In the genomic region with DNA sequence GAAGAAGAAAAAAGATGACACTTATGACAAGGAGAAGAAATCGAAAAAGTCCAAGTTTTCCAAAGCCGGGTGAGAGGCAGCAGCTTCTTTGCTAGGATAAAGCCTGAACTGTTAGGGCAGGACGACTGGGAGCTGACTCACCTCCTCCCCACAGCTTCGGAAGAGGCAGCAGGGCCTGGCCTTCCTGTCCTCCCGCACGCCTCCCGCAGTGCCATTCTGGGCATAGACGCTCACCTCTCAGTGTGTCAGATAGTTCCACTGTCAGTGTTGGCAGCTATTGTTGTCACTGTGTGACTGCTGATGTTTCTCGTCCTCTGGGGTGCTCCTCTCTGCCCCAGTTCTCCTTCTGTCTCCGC, we compare ENCODE assay signal across 16 cellular contexts. TPM values are rescaled to one million over a fixed set of nuclear protein-coding genes. Genes with fewer than 3 reads are reported as not detected.
A peak's percentile ranks its signal among the peaks of the same experiment; 100 is the strongest.
DNase-seq lines count a peak whose midpoint lies in the region; ATAC-seq and TF ChIP-seq lines count a peak whose summit lies in the region.
"Had no signal": no experiment of that assay in that cellular context is flagged by ENCODE, and none has a peak within 500 bp of the region (broad histone marks: within the 10 kb centered on the region; RNA-seq: fewer than 3 reads in every experiment).

No MANE protein-coding gene starts in this region.

- H3K27me3 Mint-ChIP-seq in IgD-negative memory B cell, result no peaks in the 10 kb centered on the region
- no peaks in the 10 kb centered on the region for H3K27me3 Mint-ChIP-seq in CD4-positive, alpha-beta memory T cell
- no peaks in the 10 kb centered on the region for H3K27me3 Mint-ChIP-seq in T-helper 17 cell
- H3K27me3 Mint-ChIP-seq: activated CD4-positive, alpha-beta T cell treated with anti-CD3 and anti-CD28 coated beads, Interleukin-2, amount 10 ng/mL, durations not matched to agents 7 days and 5 days; memory B cell had no signal

- H3K4me3 ChIP-seq in cardiac fibroblast (replicated peaks in 1 of 2; ENCODE audit: low read depth in 2 of 2, low read length in 2 of 2), result no peak overlapping the region
- no peak overlapping the region for H3K4me3 ChIP-seq in CD4-positive, alpha-beta memory T cell (ENCODE audit: low read length in 2 of 2)
- H3K4me3 ChIP-seq: tibial artery had no signal

- no peaks in the 10 kb centered on the region for H3K4me1 ChIP-seq in CD4-positive, alpha-beta memory T cell (ENCODE audit: insufficient read depth, low read length)

- H3K4me1 Mint-ChIP-seq in IgD-negative memory B cell, result peaks cover 0 to 8% (median 0%) of the 10 kb centered on the region in 3 donors
- H3K4me1 Mint-ChIP-seq in CD4-positive, alpha-beta memory T cell, result peaks cover 6 to 32% (median 15%) of the 10 kb centered on the region in 4 donors
- peaks cover 20% of the 10 kb centered on the region for H3K4me1 Mint-ChIP-seq in T-helper 17 cell

- no peak for TF ChIP-seq CTCF in cardiac fibroblast (IDR thresholded peaks at IDR 0.05; ENCODE audit: low read depth, low read length)

- H3K36me3 Mint-ChIP-seq in IgD-negative memory B cell, result peaks cover 6% of the 10 kb centered on the region
- peaks cover 43 to 86% of the 10 kb centered on the region in 2 donors for H3K36me3 Mint-ChIP-seq in CD4-positive, alpha-beta memory T cell
- peaks cover 13% of the 10 kb centered on the region for H3K36me3 Mint-ChIP-seq in T-helper 17 cell (ENCODE audit: low read depth)

- DNase-seq in AG20443 (ENCODE audit: low spot score) (peak; percentile 5), cardiac fibroblast (ENCODE audit: low read depth in 2 of 2) (peak; percentile 20 to 51), iris pigment epithelial cell (ENCODE audit: low read depth) (peak; percentile 45), AG08395 (ENCODE audit: low spot score) (no peak), T-helper 17 cell (no peak)
- no peak for DNase-seq in CD4-positive, alpha-beta memory T cell
- DNase-seq: activated CD4-positive, alpha-beta T cell treated with anti-CD3 and anti-CD28 coated beads, Interleukin-2, amount 10 ng/mL, durations not matched to agents 7 days and 5 days; activated T-cell treated with anti-CD3 and anti-CD28 coated beads, Interleukin-2, amount 50 U/mL, for 4 hours; MM.1S; NCI-H187 treated with DMSO at 0.1 percent for 48 hours; NCI-H526 treated with DMSO at 0.1 percent for 48 hours; stimulated activated CD4-positive, alpha-beta T cell treated with anti-CD3 and anti-CD28 coated beads, Interleukin-4, amount 100 ng/mL, for 24 hours; tibial artery had no signal

- H3K27ac Mint-ChIP-seq in IgD-negative memory B cell, result peak overlapping the region in 2 of 3 donors; percentile 72 to 90
- peak overlapping the region in 2 of 7 donors; percentile 64 to 91 for H3K27ac Mint-ChIP-seq in CD4-positive, alpha-beta memory T cell
- H3K27ac Mint-ChIP-seq in T-helper 17 cell, result no peak overlapping the region
- H3K27ac Mint-ChIP-seq: activated CD4-positive, alpha-beta T cell treated with anti-CD3 and anti-CD28 coated beads, Interleukin-2, amount 10 ng/mL, durations not matched to agents 7 days and 5 days; memory B cell had no signal

- ATAC-seq in GM19467 (IDR thresholded peaks at IDR 0.05; ENCODE audit: unreplicated experiment) (no peak), T-helper 17 cell (no peak)
- ATAC-seq: activated T-cell treated with anti-CD3 and anti-CD28 coated beads, Interleukin-2, amount 50 U/mL, for 4 hours had no signal

- no peaks in the 10 kb centered on the region for H3K9me3 ChIP-seq in CD4-positive, alpha-beta memory T cell (ENCODE audit: control insufficient read depth in 1 of 2, low read length in 2 of 2)
- no peaks in the 10 kb centered on the region for H3K9me3 ChIP-seq in T-helper 17 cell (ENCODE audit: control insufficient read depth, low read length, poor library complexity, severe bottlenecking)
- H3K9me3 ChIP-seq: tibial artery had no signal

- H3K4me3 Mint-ChIP-seq in IgD-negative memory B cell (no peak overlapping the region), T-helper 17 cell (no peak overlapping the region)
- no peak overlapping the region for H3K4me3 Mint-ChIP-seq in CD4-positive, alpha-beta memory T cell
- H3K4me3 Mint-ChIP-seq: activated CD4-positive, alpha-beta T cell treated with anti-CD3 and anti-CD28 coated beads, Interleukin-2, amount 10 ng/mL, durations not matched to agents 7 days and 5 days; activated T-cell treated with anti-CD3 and anti-CD28 coated beads, Interleukin-2, amount 50 U/mL, for 4 hours; memory B cell had no signal

- POLR2A ChIA-PET in CD4-positive, alpha-beta memory T cell (lab: Charles Lee; ENCODE audit: partially characterized antibody), result no interaction called here

- H3K9me3 Mint-ChIP-seq in IgD-negative memory B cell, result no peaks in the 10 kb centered on the region
- H3K9me3 Mint-ChIP-seq in CD4-positive, alpha-beta memory T cell, result no peaks in the 10 kb centered on the region
- H3K9me3 Mint-ChIP-seq: activated CD4-positive, alpha-beta T cell treated with anti-CD3 and anti-CD28 coated beads, Interleukin-2, amount 10 ng/mL, durations not matched to agents 7 days and 5 days; activated T-cell treated with anti-CD3 and anti-CD28 coated beads, Interleukin-2, amount 50 U/mL, for 4 hours; memory B cell had no signal

- H3K27me3 ChIP-seq in CD4-positive, alpha-beta memory T cell (ENCODE audit: insufficient read depth, low read length), result no peaks in the 10 kb centered on the region
- H3K27me3 ChIP-seq: tibial artery had no signal

- CTCF ChIA-PET in CD4-positive, alpha-beta memory T cell (lab: Charles Lee; ENCODE audit: partially characterized antibody), result no interaction called here

- intact Hi-C loops in CD4-positive, alpha-beta memory T cell (cut with micrococcal nuclease), result no loop called here

- H3K27ac ChIP-seq in CD4-positive, alpha-beta memory T cell (ENCODE audit: low read depth, low read length), result no peak overlapping the region
- H3K27ac ChIP-seq: tibial artery had no signal

- H3K36me3 ChIP-seq in CD4-positive, alpha-beta memory T cell (ENCODE audit: insufficient read depth, low read length), result peaks cover 57% of the 10 kb centered on the region

RNA-seq across cellular contexts. Expression of gene UBN1, which starts 12.6 kb away (rescaled TPM):
- polyA plus RNA-seq in IgD-negative memory B cell, result 15.9 TPM
- 10 to 100 TPM; 40.4 to 42.7 TPM for total RNA-seq in CD4-positive, alpha-beta memory T cell
- 10 to 100 TPM in 1 of 2 donors, 1 to 10 TPM in 1; 6.0 to 17.5 TPM for polyA plus RNA-seq in CD4-positive, alpha-beta memory T cell
- 10 to 100 TPM; 47.5 to 69.8 TPM for total RNA-seq in T-helper 17 cell

RNA-seq across cellular contexts. Expression of gene GLYR1, which starts 12.8 kb away (rescaled TPM):
- polyA plus RNA-seq in IgD-negative memory B cell, result 44.2 TPM
- 100 to 1,000 TPM; 117 to 121 TPM for total RNA-seq in CD4-positive, alpha-beta memory T cell
- polyA plus RNA-seq in CD4-positive, alpha-beta memory T cell, result 10 to 100 TPM; 22.8 to 44.6 TPM
- total RNA-seq in T-helper 17 cell, result 100 to 1,000 TPM in 1 of 2 donors, 10 to 100 TPM in 1; 91.9 to 108 TPM

RNA-seq across cellular contexts. Expression of gene ROGDI, which starts 57.4 kb away (rescaled TPM):
- polyA plus RNA-seq in IgD-negative memory B cell, result 4.0 TPM
- 1 to 10 TPM; 9.7 to 9.9 TPM for total RNA-seq in CD4-positive, alpha-beta memory T cell
- 10 to 100 TPM in 1 of 2 donors, 1 to 10 TPM in 1; 8.6 to 19.1 TPM for polyA plus RNA-seq in CD4-positive, alpha-beta memory T cell
- total RNA-seq in T-helper 17 cell, result 10 to 100 TPM; 15.0 to 21.2 TPM

Comparison
In these comparisons a context has a peak if more than half of its experiments do, and no peak if none do; other contexts are left out.
1. DNase-seq: peak in AG20443 (single experiment), cardiac fibroblast (2 of 2) and iris pigment epithelial cell (single experiment); none in AG08395 (single experiment), CD4-positive, alpha-beta memory T cell (0 of 5) and T-helper 17 cell (0 of 3).